In the genomic region with DNA sequence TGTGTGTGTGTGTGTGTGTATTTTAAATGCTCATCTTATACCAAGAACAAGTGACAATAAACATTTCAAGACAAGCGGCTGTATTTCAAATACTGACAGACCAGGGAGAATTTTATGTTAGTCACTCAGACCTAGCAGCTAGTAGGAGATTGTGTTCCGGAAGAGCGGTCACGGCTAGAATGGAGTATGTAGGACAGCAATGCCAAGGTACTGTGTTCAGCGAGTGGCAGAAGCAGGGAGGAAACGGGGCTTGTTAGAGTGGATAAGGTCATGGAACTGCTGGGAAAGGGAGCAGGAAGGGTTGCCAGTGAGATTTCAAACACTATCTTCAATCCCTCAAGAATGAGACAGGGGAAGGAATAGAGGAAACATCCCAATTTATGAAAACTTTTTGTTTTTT, we compare ENCODE assay signal across 1 cellular context.
TF ChIP-seq lines count a peak whose summit lies in the region.

No MANE protein-coding gene starts in this region.

TF ChIP-seq in IMR-90, 13 proteins besides CTCF, POLR2A, EP300 and RAD21 (continued from another document):
- TF ChIP-seq, protein P1, sequence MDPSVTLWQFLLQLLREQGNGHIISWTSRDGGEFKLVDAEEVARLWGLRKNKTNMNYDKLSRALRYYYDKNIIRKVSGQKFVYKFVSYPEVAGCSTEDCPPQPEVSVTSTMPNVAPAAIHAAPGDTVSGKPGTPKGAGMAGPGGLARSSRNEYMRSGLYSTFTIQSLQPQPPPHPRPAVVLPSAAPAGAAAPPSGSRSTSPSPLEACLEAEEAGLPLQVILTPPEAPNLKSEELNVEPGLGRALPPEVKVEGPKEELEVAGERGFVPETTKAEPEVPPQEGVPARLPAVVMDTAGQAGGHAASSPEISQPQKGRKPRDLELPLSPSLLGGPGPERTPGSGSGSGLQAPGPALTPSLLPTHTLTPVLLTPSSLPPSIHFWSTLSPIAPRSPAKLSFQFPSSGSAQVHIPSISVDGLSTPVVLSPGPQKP (IDR thresholded peaks at IDR 0.05; ENCODE audit: borderline replicate concordance, low read depth, low read length): no peak
- TF ChIP-seq, protein P2, sequence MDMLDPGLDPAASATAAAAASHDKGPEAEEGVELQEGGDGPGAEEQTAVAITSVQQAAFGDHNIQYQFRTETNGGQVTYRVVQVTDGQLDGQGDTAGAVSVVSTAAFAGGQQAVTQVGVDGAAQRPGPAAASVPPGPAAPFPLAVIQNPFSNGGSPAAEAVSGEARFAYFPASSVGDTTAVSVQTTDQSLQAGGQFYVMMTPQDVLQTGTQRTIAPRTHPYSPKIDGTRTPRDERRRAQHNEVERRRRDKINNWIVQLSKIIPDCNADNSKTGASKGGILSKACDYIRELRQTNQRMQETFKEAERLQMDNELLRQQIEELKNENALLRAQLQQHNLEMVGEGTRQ (IDR thresholded peaks at IDR 0.05; ENCODE audit: low read depth, low read length): no peak
